Comparison of ENCODE assay signal across 30 cellular contexts in the genomic region with DNA sequence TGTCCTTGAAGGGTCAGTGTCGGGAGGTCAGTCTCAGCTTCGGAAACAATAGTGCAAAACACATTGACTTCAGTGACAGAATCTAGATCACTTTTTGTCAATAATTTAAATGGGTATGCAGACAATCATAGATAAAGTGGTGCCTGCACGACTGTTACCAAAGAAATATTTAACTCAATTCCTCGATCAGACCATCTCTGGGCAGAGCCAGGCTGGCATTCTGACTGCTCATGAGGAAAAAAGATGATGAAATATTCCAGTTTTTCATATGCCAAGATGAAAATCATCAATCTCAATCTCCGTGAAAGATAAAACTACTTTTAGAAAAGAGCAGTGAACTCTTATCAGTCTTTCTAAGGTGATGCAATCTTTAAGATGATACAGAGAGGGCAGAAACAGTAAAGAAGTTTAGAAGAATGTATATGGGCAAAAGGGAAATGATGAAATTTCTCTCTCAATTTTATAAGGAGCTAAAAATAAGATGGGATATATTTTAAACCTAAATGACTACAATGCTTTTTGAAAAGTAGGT.
"Had no signal": no experiment of that assay in that cellular context is flagged by ENCODE, and none has a peak within 500 bp of the region (broad histone marks: within the 10 kb centered on the region; RNA-seq: fewer than 3 reads in every experiment).

No MANE protein-coding gene starts in this region.

- ATAC-seq: activated T-helper 17 cell treated with anti-CD3 and anti-CD28 coated beads, Interleukin-2, amount 50 U/mL, for 72 hours; SK-N-SH treated with all-trans-retinoic acid at 6 μM for 48 hours had no signal

- H3K27me3 ChIP-seq: Peyer's patch, SJSA1 had no signal

- H3K4me1 Mint-ChIP-seq: activated T-helper 17 cell treated with anti-CD3 and anti-CD28 coated beads, Interleukin-2, amount 50 U/mL, for 72 hours had no signal

- H3K4me3 Mint-ChIP-seq: activated CD4-positive, alpha-beta T cell treated with anti-CD3 and anti-CD28 coated beads, Interleukin-2, amount 10 ng/mL, durations not matched to agents 24 days and 14 days; activated naive CD4-positive, alpha-beta T cell treated with anti-CD3 and anti-CD28 coated beads for 36 hours; activated naive CD8-positive, alpha-beta T cell; activated T-helper 17 cell treated with anti-CD3 and anti-CD28 coated beads, Interleukin-2, amount 50 U/mL, for 72 hours; IgD-negative memory B cell; T-helper 1 cell treated with Interleukin-12 subunit alpha and Interleukin-12 subunit beta and Interleukin-4 antibody, amounts not matched to agents 30 μg/mL and 1 μg/mL, for 36 hours; WTC11 had no signal

- H3K4me3 ChIP-seq: Peyer's patch, SJSA1 had no signal

- H3K9me3 ChIP-seq: Peyer's patch, SJSA1 had no signal

- H3K27ac Mint-ChIP-seq: activated CD4-positive, alpha-beta T cell treated with anti-CD3 and anti-CD28 coated beads, Interleukin-2, amount 10 ng/mL, durations not matched to agents 24 days and 14 days; activated naive CD4-positive, alpha-beta T cell treated with anti-CD3 and anti-CD28 coated beads for 36 hours; activated naive CD8-positive, alpha-beta T cell; activated T-helper 17 cell treated with anti-CD3 and anti-CD28 coated beads, Interleukin-2, amount 50 U/mL, for 72 hours; IgD-negative memory B cell; T-helper 1 cell treated with Interleukin-12 subunit alpha and Interleukin-12 subunit beta and Interleukin-4 antibody, amounts not matched to agents 30 μg/mL and 1 μg/mL, for 36 hours; WTC11 had no signal

- H3K27me3 Mint-ChIP-seq: activated CD4-positive, alpha-beta T cell treated with anti-CD3 and anti-CD28 coated beads, Interleukin-2, amount 10 ng/mL, durations not matched to agents 24 days and 14 days; activated naive CD8-positive, alpha-beta T cell; IgD-negative memory B cell had no signal

- H3K36me3 ChIP-seq: Peyer's patch, SJSA1 had no signal

- DNase-seq: activated CD4-positive, alpha-beta T cell treated with anti-CD3 and anti-CD28 coated beads, Interleukin-2, amount 10 ng/mL, durations not matched to agents 24 days and 14 days; activated CD4-positive, alpha-beta T cell treated with anti-CD3 and anti-CD28 coated beads, Interleukin-2, amount 50 U/mL, for 48 hours; activated CD4-positive, CD25-positive, alpha-beta regulatory T cell treated with anti-CD3 and anti-CD28 coated beads, Interleukin-2, amount 50 U/mL, for 72 hours; activated CD8-positive, alpha-beta memory T cell treated with anti-CD3 and anti-CD28 coated beads for 24 hours; activated gamma-delta T cell; activated naive CD4-positive, alpha-beta T cell treated with anti-CD3 and anti-CD28 coated beads for 36 hours; activated T-cell treated with anti-CD3 and anti-CD28 coated beads for 4 hours; activated T-cell treated with anti-CD3 and anti-CD28 coated beads, Interleukin-2, amount 50 U/mL, for 48 hours; amygdala; cerebellar nuclear complex; NCI-H1105; NCI-H1436 treated with DMSO at 0.1 percent for 48 hours; NCI-H187; NCI-H2081 treated with DMSO at 0.1 percent for 48 hours; NCI-H2171; NCI-H2227 treated with DMSO at 0.1 percent for 48 hours; NCI-H510A; NCI-H526 treated with DMSO at 0.1 percent for 48 hours; NCI-H82; NK-92 treated with Interleukin-12 subunit alpha and Interleukin-12 subunit beta, amount 100 ng/mL, for 24 hours; Peyer's patch; SHP77 had no signal

- H3K9me3 Mint-ChIP-seq: activated CD4-positive, alpha-beta T cell treated with anti-CD3 and anti-CD28 coated beads, Interleukin-2, amount 10 ng/mL, durations not matched to agents 24 days and 14 days; activated naive CD4-positive, alpha-beta T cell treated with anti-CD3 and anti-CD28 coated beads for 36 hours; T-helper 1 cell treated with Interleukin-12 subunit alpha and Interleukin-12 subunit beta and Interleukin-4 antibody, amounts not matched to agents 30 μg/mL and 1 μg/mL, for 36 hours; WTC11 had no signal

- H3K36me3 Mint-ChIP-seq: activated naive CD8-positive, alpha-beta T cell; IgD-negative memory B cell; WTC11 had no signal

- H3K9ac ChIP-seq: KMS-11 had no signal

- H3K4me1 ChIP-seq: Peyer's patch, SJSA1 had no signal

- H3K27ac ChIP-seq: KMS-11, Peyer's patch, SJSA1 had no signal

- H3K4me2 ChIP-seq: KMS-11 had no signal
